ENCODE assay signal across 16 cellular contexts in the genomic region with DNA sequence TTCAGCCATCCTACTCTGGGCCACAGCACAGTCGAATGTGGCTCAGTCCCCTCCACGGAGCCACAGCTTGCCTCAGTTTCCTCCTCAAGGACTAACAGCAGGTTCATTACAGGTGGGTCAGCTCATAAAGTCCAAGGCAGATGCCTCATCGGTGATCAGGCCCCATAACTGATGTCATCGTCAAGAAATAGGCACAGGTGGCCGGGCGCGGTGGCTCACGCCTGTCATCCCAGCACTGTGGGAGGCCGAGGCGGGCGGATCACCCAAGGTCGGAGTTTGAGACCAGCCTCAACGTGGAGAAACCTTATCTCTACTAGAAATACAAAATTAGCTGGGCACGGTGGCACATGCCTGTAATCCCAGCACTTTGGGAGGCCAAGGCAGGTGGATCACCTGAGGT. TPM values are rescaled to one million over a fixed set of nuclear protein-coding genes. Genes with fewer than 3 reads are reported as not detected.
DNase-seq lines count a peak whose midpoint lies in the region; TF ChIP-seq lines count a peak whose summit lies in the region.
"Had no signal": no experiment of that assay in that cellular context is flagged by ENCODE, and none has a peak within 500 bp of the region (broad histone marks: within the 10 kb centered on the region; RNA-seq: fewer than 3 reads in every experiment).

No MANE protein-coding gene starts in this region.

- no peak overlapping the region for H3K27ac Mint-ChIP-seq in activated naive CD8-positive, alpha-beta T cell
- H3K27ac Mint-ChIP-seq in activated naive CD8-positive, alpha-beta T cell treated with anti-CD3 and anti-CD28 coated beads for 36 hours = no peak overlapping the region

- H3K36me3 ChIP-seq in muscle layer of colon (ENCODE audit: insufficient read depth, low read length) = no peaks in the 10 kb centered on the region
- no peaks in the 10 kb centered on the region for H3K36me3 ChIP-seq in tibial artery
- no peaks in the 10 kb centered on the region; the same call in 1 of the 2 replicates for H3K36me3 ChIP-seq in H7 (replicated peaks; ENCODE audit: control insufficient read depth, insufficient read depth, low read length)
- H3K36me3 ChIP-seq: adrenal gland, Peyer's patch had no signal

- no peaks in the 10 kb centered on the region for H3K9me3 Mint-ChIP-seq in activated naive CD8-positive, alpha-beta T cell (ENCODE audit: low read depth)
- no peaks in the 10 kb centered on the region for H3K9me3 Mint-ChIP-seq in activated naive CD8-positive, alpha-beta T cell treated with anti-CD3 and anti-CD28 coated beads for 36 hours
- H3K9me3 Mint-ChIP-seq: activated T-cell treated with anti-CD3 and anti-CD28 coated beads, Interleukin-2, amount 50 U/mL, for 4 hours had no signal

- no peaks in the 10 kb centered on the region for H3K36me3 Mint-ChIP-seq in activated naive CD8-positive, alpha-beta T cell
- H3K36me3 Mint-ChIP-seq in activated naive CD8-positive, alpha-beta T cell treated with anti-CD3 and anti-CD28 coated beads for 36 hours = peaks cover 6% of the 10 kb centered on the region

- H3K27me3 ChIP-seq in muscle layer of colon (ENCODE audit: control insufficient read depth in 1 of 2, insufficient read depth in 2 of 2, low read length in 2 of 2) (no peaks in the 10 kb centered on the region), tibial artery (no peaks in the 10 kb centered on the region), H7 (ENCODE audit: control insufficient read depth, insufficient read depth, low read length) (no peaks in the 10 kb centered on the region)
- H3K27me3 ChIP-seq: adrenal gland, Peyer's patch had no signal

- peak overlapping the region; percentile 98; the same call in 1 of the 2 replicates for H3K27ac ChIP-seq in VCaP
- H3K27ac ChIP-seq in muscle layer of colon (ENCODE audit: low read depth, low read length) = peak overlapping the region; percentile 54
- peak overlapping the region; percentile 68 to 75 for H3K27ac ChIP-seq in tibial artery
- H3K27ac ChIP-seq: A549, neutrophil had no signal

- H3K4me1 ChIP-seq in muscle layer of colon (ENCODE audit: insufficient read depth, low read length) (peaks cover 79% of the 10 kb centered on the region), tibial artery (peaks cover 0 to 92% (median 78%) of the 10 kb centered on the region in 4 donors)

- intact Hi-C loops in tibial artery (cut with DNase I; ENCODE audit: low total_unique reads) = no loop called here

- no peak for DNase-seq in activated naive CD8-positive, alpha-beta T cell treated with anti-CD3 and anti-CD28 coated beads for 36 hours
- DNase-seq in tibial artery (no peak), NCI-H2029 (lab: John Stamatoyannopoulos, UW) (no peak), nucleus accumbens (lab: John Stamatoyannopoulos, UW) (no peak), H7 (no peak)
- DNase-seq: activated T-cell treated with anti-CD3 and anti-CD28 coated beads, Interleukin-2, amount 50 U/mL, for 4 hours; adrenal gland; DMS79 treated with DMSO at 0.1 percent for 48 hours; NCI-H526 treated with DMSO at 0.1 percent for 48 hours; stimulated activated CD4-positive, alpha-beta T cell treated with anti-CD3 and anti-CD28 coated beads, Interleukin-2, amount 100 ng/mL, for 48 hours had no signal

- peak overlapping the region; percentile 42 for H3K4me3 Mint-ChIP-seq in activated naive CD8-positive, alpha-beta T cell
- H3K4me3 Mint-ChIP-seq in activated naive CD8-positive, alpha-beta T cell treated with anti-CD3 and anti-CD28 coated beads for 36 hours = no peak overlapping the region

- H3K9me3 ChIP-seq in muscle layer of colon (ENCODE audit: low read length) (no peaks in the 10 kb centered on the region), tibial artery (no peaks in the 10 kb centered on the region)
- H3K9me3 ChIP-seq: A549, adrenal gland, neutrophil, Peyer's patch had no signal

- TF ChIP-seq CTCF in VCaP (conservative IDR thresholded peaks at IDR 0.05) (no peak), tibial artery (IDR thresholded peaks at IDR 0.05) (no peak)

- peak overlapping the region in 1 of 2 donors; percentile 18 for H3K4me3 ChIP-seq in muscle layer of colon (ENCODE audit: low read depth in 1 of 2, low read length in 2 of 2)
- no peak overlapping the region for H3K4me3 ChIP-seq in tibial artery
- H3K4me3 ChIP-seq in H7 (ENCODE audit: insufficient read depth, low read depth, low read length) = no peak overlapping the region
- H3K4me3 ChIP-seq: A549, adrenal gland, Peyer's patch had no signal

- H3K4me1 Mint-ChIP-seq in activated naive CD8-positive, alpha-beta T cell (ENCODE audit: low read depth) = peaks cover 49% of the 10 kb centered on the region
- H3K4me1 Mint-ChIP-seq in activated naive CD8-positive, alpha-beta T cell treated with anti-CD3 and anti-CD28 coated beads for 36 hours = peaks cover 46% of the 10 kb centered on the region

- H3K27me3 Mint-ChIP-seq in activated naive CD8-positive, alpha-beta T cell = no peaks in the 10 kb centered on the region
- no peaks in the 10 kb centered on the region for H3K27me3 Mint-ChIP-seq in activated naive CD8-positive, alpha-beta T cell treated with anti-CD3 and anti-CD28 coated beads for 36 hours

- peak overlapping the region; percentile 5 for H3K9ac ChIP-seq in muscle layer of colon (ENCODE audit: low read length)

RNA-seq across cellular contexts. Expression of gene UCKL1, which starts 3.4 kb away (rescaled TPM):
- total RNA-seq in activated naive CD8-positive, alpha-beta T cell treated with anti-CD3 and anti-CD28 coated beads for 36 hours = 10 to 100 TPM; 27.6 to 28.9 TPM
- total RNA-seq in H7 (2014; rRNA removed; shearing (Covaris generic)) = 21.8 and 26.6 TPM in 2 replicates

RNA-seq across cellular contexts. Expression of gene ZNF512B, which starts 17.0 kb away (rescaled TPM):
- total RNA-seq in activated naive CD8-positive, alpha-beta T cell treated with anti-CD3 and anti-CD28 coated beads for 36 hours = 10 to 100 TPM; 11.6 to 11.8 TPM
- total RNA-seq in H7 (2014; rRNA removed; shearing (Covaris generic)) = 13.3 and 15.5 TPM in 2 replicates

RNA-seq across cellular contexts. Expression of gene SAMD10, which starts 26.7 kb away (rescaled TPM):
- 10 to 100 TPM; 16.7 to 19.3 TPM for total RNA-seq in activated naive CD8-positive, alpha-beta T cell treated with anti-CD3 and anti-CD28 coated beads for 36 hours
- 3.8 and 5.7 TPM in 2 replicates for total RNA-seq in H7 (2014; rRNA removed; shearing (Covaris generic))

RNA-seq across cellular contexts. Expression of gene PRPF6, which starts 28.2 kb away (rescaled TPM):
- total RNA-seq in activated naive CD8-positive, alpha-beta T cell treated with anti-CD3 and anti-CD28 coated beads for 36 hours = 10 to 100 TPM; 64.5 to 64.6 TPM
- 70.8 and 75.3 TPM in 2 replicates for total RNA-seq in H7 (2014; rRNA removed; shearing (Covaris generic))

RNA-seq across cellular contexts. Expression of gene DNAJC5, which starts 57.8 kb away (rescaled TPM):
- total RNA-seq in activated naive CD8-positive, alpha-beta T cell treated with anti-CD3 and anti-CD28 coated beads for 36 hours = 10 to 100 TPM; 32.1 to 32.9 TPM
- 29.2 and 30.8 TPM in 2 replicates for total RNA-seq in H7 (2014; rRNA removed; shearing (Covaris generic))
